In genomic region chr3:15858547-15859506, GRCh38 we compare ENCODE assay signal across 8 cellular contexts.
DNase-seq lines count a peak whose midpoint lies in the region; ATAC-seq and TF ChIP-seq lines count a peak whose summit lies in the region.

No MANE protein-coding gene starts in this region.

- no peaks in the 10 kb centered on the region for H3K9me3 ChIP-seq in stomach

- WGBS in stomach, 5 donors: 1 to 7% (median 3%) methylated on average over 25 to 70 of the region's 70 CpGs

- intact Hi-C loops in Right ventricle myocardium inferior (cut with DNase I): no loop called here
- intact Hi-C loops in cardiac septum (cut with DNase I): no loop called here
- intact Hi-C loops in natural killer cell (cut with micrococcal nuclease): no loop called here
- intact Hi-C loops in stomach (cut with DNase I; ENCODE audit: low total_unique reads): no loop called here

- H3K36me3 Mint-ChIP-seq in activated CD8-positive, alpha-beta memory T cell treated with anti-CD3 and anti-CD28 coated beads, Interleukin-2, amount 10 ng/mL, durations not matched to agents 7 days and 5 days: peaks cover 25% of the 10 kb centered on the region
- H3K36me3 Mint-ChIP-seq in natural killer cell: no peaks in the 10 kb centered on the region

- ATAC-seq in Right ventricle myocardium inferior: no peak
- ATAC-seq in HG02852 (IDR thresholded peaks at IDR 0.05; ENCODE audit: unreplicated experiment): peak; percentile 63
- peak; percentile 50 for ATAC-seq in activated CD8-positive, alpha-beta memory T cell treated with anti-CD3 and anti-CD28 coated beads, Interleukin-2, amount 10 ng/mL, durations not matched to agents 7 days and 5 days
- peak; percentile 84 for ATAC-seq in esophagus mucosa
- ATAC-seq in natural killer cell: peak; percentile 46 to 69 (median 50)

- no peaks in the 10 kb centered on the region for H3K36me3 ChIP-seq in stomach

- no peak for TF ChIP-seq POLR2A in stomach (IDR thresholded peaks at IDR 0.05)

- peaks cover 42% of the 10 kb centered on the region for H3K4me1 Mint-ChIP-seq in activated CD8-positive, alpha-beta memory T cell treated with anti-CD3 and anti-CD28 coated beads, Interleukin-2, amount 10 ng/mL, durations not matched to agents 7 days and 5 days
- peaks cover 27 to 29% of the 10 kb centered on the region in 2 donors for H3K4me1 Mint-ChIP-seq in natural killer cell

- peaks cover 8 to 39% (median 24%) of the 10 kb centered on the region in 4 donors for H3K4me1 ChIP-seq in stomach

- CTCF ChIA-PET in activated CD8-positive, alpha-beta memory T cell treated with anti-CD3 and anti-CD28 coated beads, Interleukin-2, amount 10 ng/mL, durations not matched to agents 7 days and 5 days (lab: Charles Lee): interaction anchor here (1.2 kb wide), 2 partner anchors 10 to 228 kb away, joined by 3 to 4 read pairs; no protein-coding TSS in a partner anchor

- peak overlapping the region; percentile 76 for H3K27ac Mint-ChIP-seq in activated CD8-positive, alpha-beta memory T cell treated with anti-CD3 and anti-CD28 coated beads, Interleukin-2, amount 10 ng/mL, durations not matched to agents 7 days and 5 days
- H3K27ac Mint-ChIP-seq in natural killer cell: peak overlapping the region; percentile 71 to 99

- DNase-seq in Right ventricle myocardium inferior (ENCODE audit: missing footprints): peak; percentile 81
- no peak for DNase-seq in cardiac septum (ENCODE audit: low spot score)
- peak; percentile 9 for DNase-seq in NCI-H510A treated with DMSO at 0.1 percent for 48 hours (lab: John Stamatoyannopoulos, UW)
- DNase-seq in activated CD8-positive, alpha-beta memory T cell treated with anti-CD3 and anti-CD28 coated beads, Interleukin-2, amount 10 ng/mL, durations not matched to agents 7 days and 5 days: peak; percentile 79
- DNase-seq in natural killer cell: peak; percentile 38
- DNase-seq in stomach: peak; percentile 85

- peak overlapping the region; percentile 78 to 96 (median 92) for H3K4me3 ChIP-seq in stomach

- peak overlapping the region; percentile 78 for H3K4me3 Mint-ChIP-seq in activated CD8-positive, alpha-beta memory T cell treated with anti-CD3 and anti-CD28 coated beads, Interleukin-2, amount 10 ng/mL, durations not matched to agents 7 days and 5 days
- peak overlapping the region; percentile 94 for H3K4me3 Mint-ChIP-seq in natural killer cell

- H3K27me3 ChIP-seq in stomach: no peaks in the 10 kb centered on the region

- peaks cover 5% of the 10 kb centered on the region for H3K9me3 Mint-ChIP-seq in activated CD8-positive, alpha-beta memory T cell treated with anti-CD3 and anti-CD28 coated beads, Interleukin-2, amount 10 ng/mL, durations not matched to agents 7 days and 5 days (ENCODE audit: low read depth)
- H3K9me3 Mint-ChIP-seq in natural killer cell: no peaks in the 10 kb centered on the region

- no peaks in the 10 kb centered on the region for H3K27me3 Mint-ChIP-seq in activated CD8-positive, alpha-beta memory T cell treated with anti-CD3 and anti-CD28 coated beads, Interleukin-2, amount 10 ng/mL, durations not matched to agents 7 days and 5 days
- H3K27me3 Mint-ChIP-seq in natural killer cell (ENCODE audit: low read depth in 2 of 2): no peaks in the 10 kb centered on the region

- no peak for TF ChIP-seq EP300 in stomach (IDR thresholded peaks at IDR 0.05)

- no peak for TF ChIP-seq CTCF in natural killer cell (IDR thresholded peaks at IDR 0.05)
- TF ChIP-seq CTCF in stomach (IDR thresholded peaks at IDR 0.05): peak in 2 of 7 experiments; percentile 8 to 29

- H3K27ac ChIP-seq in stomach: peak overlapping the region; percentile 90 to 96 (median 94)
